In genomic region chr22:36470162-36470993, GRCh38 we compare ENCODE assay signal across 1 cellular context.
TF ChIP-seq lines count a peak whose summit lies in the region.

No MANE protein-coding gene starts in this region.

TF ChIP-seq in HepG2, 621 proteins besides CTCF, POLR2A, EP300 and RAD21 (continued from another document):
- TF ChIP-seq PRDM4 (CRISPR knock-in tag; IDR thresholded peaks at IDR 0.05; ENCODE audit: borderline replicate concordance) (no peak), PHF20 (CRISPR knock-in tag; IDR thresholded peaks at IDR 0.05) (no peak), ZNF260 (CRISPR knock-in tag; IDR thresholded peaks at IDR 0.05; ENCODE audit: borderline replicate concordance, low read depth) (no peak), IRF2 (CRISPR knock-in tag; IDR thresholded peaks at IDR 0.05) (peak; percentile 78; the same call in 1 of the 2 replicates), ZNF24 (IDR thresholded peaks at IDR 0.05) (no peak), ZNF274 (CRISPR knock-in tag; IDR thresholded peaks at IDR 0.05) (0 out of 2 replicates have a peak, but pooled peaks have one; percentile 29), TEAD3 (CRISPR knock-in tag; optimal IDR thresholded peaks at IDR 0.05; ENCODE audit: borderline replicate concordance) (peak; percentile 30), ARID5B (CRISPR knock-in tag; IDR thresholded peaks at IDR 0.05) (peak; percentile 31; the same call in 1 of the 2 replicates), ZNF75D (CRISPR knock-in tag; IDR thresholded peaks at IDR 0.05; ENCODE audit: borderline replicate concordance) (no peak), SALL1 (CRISPR knock-in tag; IDR thresholded peaks at IDR 0.05) (peak; percentile 62), SRSF4 (IDR thresholded peaks at IDR 0.05; ENCODE audit: low read depth, low read length, poor library complexity, severe bottlenecking) (no peak), ZBTB4 (CRISPR knock-in tag; IDR thresholded peaks at IDR 0.05; ENCODE audit: borderline replicate concordance) (no peak), ZFP36 (IDR thresholded peaks at IDR 0.05; ENCODE audit: borderline replicate concordance, low read depth, low read length, partially characterized antibody) (no peak), MED8 (CRISPR knock-in tag; IDR thresholded peaks at IDR 0.05; ENCODE audit: insufficient replicate concordance) (no peak), PAF1 (CRISPR knock-in tag; IDR thresholded peaks at IDR 0.05) (no peak), ZNF644 (CRISPR knock-in tag; IDR thresholded peaks at IDR 0.05; ENCODE audit: low read depth) (no peak), ZKSCAN8 (CRISPR knock-in tag; IDR thresholded peaks at IDR 0.05; ENCODE audit: borderline replicate concordance) (peak; percentile 56; the same call in 1 of the 2 replicates), ZNF30 (CRISPR knock-in tag; IDR thresholded peaks at IDR 0.05) (no peak), TOPORS (CRISPR knock-in tag; IDR thresholded peaks at IDR 0.05) (peak; percentile 37; the same call in 1 of the 2 replicates), CBX5 (CRISPR knock-in tag; IDR thresholded peaks at IDR 0.05; ENCODE audit: borderline replicate concordance) (peak; percentile 54; the same call in 1 of the 2 replicates), GABPB1 (CRISPR knock-in tag; IDR thresholded peaks at IDR 0.05) (peak; percentile 31; the same call in 1 of the 2 replicates)
